ENCODE assay signal across 8 cellular contexts in the genomic region with DNA sequence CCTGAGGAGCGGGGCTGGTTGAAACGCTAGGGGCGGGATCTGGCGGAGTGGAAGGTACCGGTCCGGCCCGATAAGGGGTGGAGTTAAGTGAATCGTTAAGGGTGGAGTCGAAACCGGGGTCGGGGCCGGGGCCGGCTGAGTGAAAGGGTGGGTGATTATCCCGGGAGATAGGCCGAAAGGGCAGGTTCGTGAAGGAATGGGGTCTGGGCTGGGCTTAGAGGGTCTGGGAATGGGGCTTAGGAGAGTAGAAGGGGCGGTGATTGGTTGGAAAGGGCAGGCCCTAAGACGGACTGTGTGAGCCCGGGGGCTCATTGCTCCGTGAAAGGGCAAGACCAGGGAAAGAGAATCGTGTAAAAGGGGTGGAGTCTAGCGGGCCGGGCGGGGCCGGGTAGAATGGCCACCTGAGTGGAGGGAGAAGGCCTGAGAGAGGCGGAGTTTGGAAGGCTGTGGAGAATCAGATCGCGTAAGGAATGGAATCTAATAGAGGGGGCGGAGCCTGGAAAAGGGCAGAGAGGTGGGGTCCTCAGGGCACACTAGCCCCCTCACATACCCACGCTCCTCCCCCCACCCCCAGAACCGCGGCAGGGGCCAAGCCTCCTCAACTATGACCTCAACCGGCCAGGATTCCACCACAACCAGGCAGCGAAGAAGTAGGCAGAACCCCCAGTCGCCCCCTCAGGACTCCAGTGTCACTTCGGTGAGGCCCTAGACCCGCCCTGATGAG. TPM values are rescaled to one million over a fixed set of nuclear protein-coding genes. Genes with fewer than 3 reads are reported as not detected.
DNase-seq lines count a peak whose midpoint lies in the region; ATAC-seq and TF ChIP-seq lines count a peak whose summit lies in the region.

No MANE protein-coding gene starts in this region.

- H3K27ac ChIP-seq in PC-3 (ENCODE audit: low read length), result peak overlapping the region; percentile 89
- H3K27ac ChIP-seq in thyroid gland, result peak overlapping the region; percentile 81 to 97 (median 86)

- H3K4me2 ChIP-seq in PC-3 (ENCODE audit: low read length), result peak overlapping the region; percentile 92

- CTCF ChIA-PET in PC-3 (lab: Charles Lee), result no interaction called here

- H3K4me3 ChIP-seq in PC-3 (ENCODE audit: low read length), result peak overlapping the region; percentile 81
- H3K4me3 ChIP-seq in fibroblast of villous mesenchyme (ENCODE audit: low read depth, low read length), result peak overlapping the region; percentile 76
- H3K4me3 ChIP-seq in neuron (ENCODE audit: low read length), result peak overlapping the region; percentile 65
- peak overlapping the region in 2 of 3 donors; percentile 23 to 34 for H3K4me3 ChIP-seq in thyroid gland (replicated peaks in 1 of 3)

- no peaks in the 10 kb centered on the region for H4K20me1 ChIP-seq in PC-3 (ENCODE audit: low read length)

- H3K4me1 ChIP-seq in PC-3 (ENCODE audit: insufficient read depth, low read length) (peaks cover 13% of the 10 kb centered on the region; the same call in 1 of the 2 replicates), neuron (ENCODE audit: insufficient read depth, low read length) (peaks cover 12% of the 10 kb centered on the region), thyroid gland (peaks cover 0 to 4% of the 10 kb centered on the region in 2 donors)

- H3F3A ChIP-seq in PC-3 (ENCODE audit: low read length, unreplicated experiment), result no peaks in the 10 kb centered on the region

- 0 to 1% methylated on average over 30 to 35 of the region's 37 CpGs for WGBS in thyroid gland, 2 donors

- intact Hi-C loops in PC-3 (cut with micrococcal nuclease) (loop anchor here (2.0 to 5.0 kb wide), 2 partner anchors 89 to 110 kb away; partner anchors contain the start of gene SLC35A2), thyroid gland (cut with DNase I) (no loop called here)

- no peak for TF ChIP-seq CTCF in PC-3 (conservative IDR thresholded peaks at IDR 0.05; ENCODE audit: low read depth, low read length)
- no peak for TF ChIP-seq CTCF in fibroblast of villous mesenchyme (IDR thresholded peaks at IDR 0.05; ENCODE audit: insufficient read depth, low read depth, low read length)
- TF ChIP-seq CTCF in thyroid gland (IDR thresholded peaks at IDR 0.05), result no peak

- TF ChIP-seq POLR2A in thyroid gland (IDR thresholded peaks at IDR 0.05), result peak in 1 of 2 donors; percentile 68

- TSS peak; percentile 71 for BruUV-seq in PC-3 (replicated peaks; lab: Mats Ljungman, UMichigan)

- no peak for TF ChIP-seq RAD21 in Ishikawa (IDR thresholded peaks at IDR 0.05; ENCODE audit: low read depth)

- peak; percentile 36 for ATAC-seq in GM21717 (IDR thresholded peaks at IDR 0.05; ENCODE audit: unreplicated experiment)
- ATAC-seq in PC-3, result peak; percentile 61

- H3K9me3 ChIP-seq in PC-3 (ENCODE audit: low read length) (no peaks in the 10 kb centered on the region), neuron (ENCODE audit: low read length) (no peaks in the 10 kb centered on the region), thyroid gland (no peaks in the 10 kb centered on the region)

- peak overlapping the region; percentile 93 for H2AFZ ChIP-seq in PC-3 (ENCODE audit: low read length)
- peak overlapping the region; percentile 27 for H2AFZ ChIP-seq in neuron (ENCODE audit: low read depth, low read length)

- H3K9ac ChIP-seq in PC-3 (ENCODE audit: low read length), result peak overlapping the region; percentile 94

- POLR2A ChIA-PET in PC-3 (lab: Charles Lee; ENCODE audit: unreplicated experiment), result interaction anchor here (0.5 to 1.4 kb wide), 9 partner anchors 13 to 433 kb away, joined by 3 to 11 read pairs (median 4); partner anchors contain the start of genes CCDC22, PQBP1 and TIMM17B

- DNase-seq in EL, result peak; percentile 84
- DNase-seq in PC-3, result peak; percentile 85
- peak; percentile 48 for DNase-seq in activated T-helper 9 cell treated with anti-CD3 and anti-CD28 coated beads, Interleukin-2, amount 50 U/mL, for 16 hours (ENCODE audit: low read depth)
- peak; percentile 82 for DNase-seq in fibroblast of villous mesenchyme (ENCODE audit: low read depth)
- peak; percentile 90 to 91 for DNase-seq in thyroid gland

- no peaks in the 10 kb centered on the region for H3K79me2 ChIP-seq in PC-3 (ENCODE audit: low read length)

- no peak for TF ChIP-seq EP300 in Ishikawa (IDR thresholded peaks at IDR 0.05; ENCODE audit: borderline replicate concordance)

- H3K27me3 ChIP-seq in PC-3 (ENCODE audit: low read length) (no peaks in the 10 kb centered on the region), neuron (ENCODE audit: insufficient read depth, low read length) (no peaks in the 10 kb centered on the region), thyroid gland (no peaks in the 10 kb centered on the region)

- H3K9me2 ChIP-seq in PC-3 (replicated peaks; ENCODE audit: low read length), result no peaks in the 10 kb centered on the region

- no peaks in the 10 kb centered on the region; the same call in 1 of the 2 replicates for H3K36me3 ChIP-seq in PC-3 (ENCODE audit: low read depth, low read length)
- H3K36me3 ChIP-seq in neuron (ENCODE audit: insufficient read depth, low read length), result peaks cover 9% of the 10 kb centered on the region
- no peaks in the 10 kb centered on the region for H3K36me3 ChIP-seq in thyroid gland

TF ChIP-seq in Ishikawa, 13 proteins besides CTCF, POLR2A, EP300 and RAD21:
- peak; percentile 87 for TF ChIP-seq ZBTB7A (IDR thresholded peaks at IDR 0.05; ENCODE audit: low read depth)
- TF ChIP-seq MAX (IDR thresholded peaks at IDR 0.05), result no peak
TF ChIP-seq in Ishikawa: peak in this region for 1.

RNA-seq across cellular contexts. Expression of gene HDAC6, which starts 0.4 kb away (rescaled TPM):
- 58.0 and 61.7 TPM in 2 replicates for total RNA-seq in PC-3 (2014; rRNA removed)
- 22.5 and 29.4 TPM in 2 replicates for total RNA-seq in fibroblast of villous mesenchyme
- 100 to 1,000 TPM in 1 of 4 donors, 10 to 100 TPM in 3; 80.4 to 124 (median 90.5) TPM for total RNA-seq in thyroid gland

RNA-seq across cellular contexts. Expression of gene GATA1, which starts 15.9 kb away (rescaled TPM):
- total RNA-seq in PC-3 (2014; rRNA removed) (not detected in 2 replicates), fibroblast of villous mesenchyme (not detected in 2 replicates), thyroid gland (not detected)

RNA-seq across cellular contexts. Expression of gene ERAS, which starts 24.1 kb away (rescaled TPM):
- total RNA-seq in PC-3 (2014; rRNA removed) (not detected in 2 replicates), fibroblast of villous mesenchyme (not detected in 2 replicates), thyroid gland (not detected)

RNA-seq across cellular contexts. Expression of gene PCSK1N, which starts 33.2 kb away (rescaled TPM):
- total RNA-seq in PC-3 (2014; rRNA removed) (135 and 177 TPM in 2 replicates), fibroblast of villous mesenchyme (0.32 TPM in 1 of 2 replicates, not detected in the other), thyroid gland (1 to 10 TPM; 1.5 to 4.0 (median 3.4) TPM)

RNA-seq across cellular contexts. Expression of gene GLOD5, which starts 40.7 kb away (rescaled TPM):
- total RNA-seq in PC-3 (2014; rRNA removed) (not detected in 2 replicates), fibroblast of villous mesenchyme (not detected in 2 replicates), thyroid gland (1 to 10 TPM in 2 of 4 donors, not detected in 2; 1.2 to 3.3 TPM)

Comparison
In these comparisons a context has a peak if more than half of its experiments do, and no peak if none do; other contexts are left out.
1. Peak in every context shown above with its lines: DNase-seq, ATAC-seq, H3K4me3 ChIP-seq and H3K27ac ChIP-seq.
2. H3K4me3 ChIP-seq: peak in every context shown above with its lines; median percentile 81 in PC-3; 76 in fibroblast of villous mesenchyme; 65 in neuron; 28 in thyroid gland.